In genomic region chr14:88463318-88463717, GRCh38 we compare ENCODE assay signal across 8 cellular contexts.
A peak's percentile ranks its signal among the peaks of the same experiment; 100 is the strongest.
DNase-seq lines count a peak whose midpoint lies in the region; ATAC-seq and TF ChIP-seq lines count a peak whose summit lies in the region.

No MANE protein-coding gene starts in this region.

- H3K9me3 ChIP-seq in Panc1 (ENCODE audit: control insufficient read depth, insufficient read depth, low read depth, low read length), result no peaks in the 10 kb centered on the region
- H3K9me3 ChIP-seq in suprapubic skin, result no peaks in the 10 kb centered on the region

- intact Hi-C loops in Panc1 (cut with micrococcal nuclease; ENCODE audit: unreplicated experiment), result no loop called here

- H3K27ac ChIP-seq in Panc1 (ENCODE audit: low read length) (no peak overlapping the region), suprapubic skin (no peak overlapping the region)

- 81% methylated on average over 4 of the region's 4 CpGs for WGBS in suprapubic skin

- H3K4me3 ChIP-seq in Panc1 (ENCODE audit: low read depth in 2 of 2, low read length in 2 of 2) (no peak overlapping the region), suprapubic skin (no peak overlapping the region)

- ATAC-seq in Panc1 (no peak), HG03039 (IDR thresholded peaks at IDR 0.05; ENCODE audit: unreplicated experiment) (no peak), HG03025 (IDR thresholded peaks at IDR 0.05; ENCODE audit: low FRiP score, unreplicated experiment) (no peak)

- H3K4me1 ChIP-seq in Panc1 (ENCODE audit: control insufficient read depth, insufficient read depth, low read length) (no peaks in the 10 kb centered on the region), suprapubic skin (no peaks in the 10 kb centered on the region)

- CTCF ChIA-PET in Panc1 (lab: Charles Lee), result no interaction called here

- no peak for TF ChIP-seq EP300 in suprapubic skin (IDR thresholded peaks at IDR 0.05)

- POLR2A ChIA-PET in Panc1 (lab: Charles Lee), result no interaction called here

- TF ChIP-seq POLR2A in suprapubic skin (IDR thresholded peaks at IDR 0.05), result no peak

- TF ChIP-seq CTCF in GM20000 (IDR thresholded peaks at IDR 0.05; ENCODE audit: extremely low read depth, missing control alignments), result peak; percentile 19
- TF ChIP-seq CTCF in Panc1 (IDR thresholded peaks at IDR 0.05), result peak; percentile 53
- peak in 1 of 2 donors; percentile 11 for TF ChIP-seq CTCF in suprapubic skin (IDR thresholded peaks at IDR 0.05)

- no TSS peak for BruUV-seq in Panc1 (replicated peaks; lab: Mats Ljungman, UMichigan)

- no peaks in the 10 kb centered on the region for H3K36me3 ChIP-seq in Panc1 (ENCODE audit: control insufficient read depth, insufficient read depth, low read length)
- peaks cover 44% of the 10 kb centered on the region for H3K36me3 ChIP-seq in suprapubic skin

- DNase-seq in COLO829 (ENCODE audit: low spot score) (peak; percentile 28), GM20000 (ENCODE audit: low spot score) (no peak), Panc1 (ENCODE audit: low read depth, low spot score) (no peak), iris pigment epithelial cell (ENCODE audit: low read depth) (peak; percentile 40), suprapubic skin (ENCODE audit: low spot score in 2 of 2) (no peak)
- no peak for DNase-seq in activated CD4-positive, CD25-positive, alpha-beta regulatory T cell (lab: John Stamatoyannopoulos, UW)

- in situ Hi-C loops in Panc1 (cut with HindIII; ENCODE audit: low pct_unique_long_range_greater_than_20kb, low sequenced_read_pairs), result no loop called here

- no peaks in the 10 kb centered on the region for H3K27me3 ChIP-seq in Panc1 (ENCODE audit: control insufficient read depth, insufficient read depth, low read length)
- H3K27me3 ChIP-seq in suprapubic skin, result no peaks in the 10 kb centered on the region

Comparison
In these comparisons a context has a peak if more than half of its experiments do, and no peak if none do; other contexts are left out.
1. DNase-seq: peak in COLO829 (single experiment) and iris pigment epithelial cell (single experiment); none in GM20000 (single experiment), Panc1 (single experiment), suprapubic skin (0 of 2) and activated CD4-positive, CD25-positive, alpha-beta regulatory T cell (0 of 4).